17 cellular contexts compared by ENCODE assay signal in the genomic region with DNA sequence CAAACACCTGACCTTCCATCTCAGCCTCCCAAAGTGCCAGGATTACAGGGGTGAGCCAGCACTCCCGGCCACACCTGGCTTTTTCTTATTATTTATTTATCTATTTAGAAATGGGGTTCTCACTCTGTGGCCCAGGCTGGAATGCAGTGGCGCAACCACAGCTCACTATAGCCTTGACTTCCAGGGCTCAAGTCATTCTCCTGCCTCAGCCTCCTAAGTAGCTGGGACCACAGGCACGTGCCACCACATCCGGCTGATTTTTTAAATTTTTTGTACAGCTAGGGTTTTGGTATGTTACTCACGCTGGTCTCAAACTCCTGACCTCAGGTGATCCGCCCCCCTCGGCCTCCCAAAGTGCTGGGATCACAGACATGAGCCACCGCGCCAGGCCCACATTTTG. TPM values are rescaled to one million over a fixed set of nuclear protein-coding genes. Genes with fewer than 3 reads are reported as not detected.
DNase-seq lines count a peak whose midpoint lies in the region; ATAC-seq and TF ChIP-seq lines count a peak whose summit lies in the region.
"Had no signal": no experiment of that assay in that cellular context is flagged by ENCODE, and none has a peak within 500 bp of the region (broad histone marks: within the 10 kb centered on the region; RNA-seq: fewer than 3 reads in every experiment).

No MANE protein-coding gene starts in this region.

- no peaks in the 10 kb centered on the region for H3K9me2 ChIP-seq in hepatocyte (replicated peaks; ENCODE audit: insufficient read depth)

- H3K4me1 Mint-ChIP-seq in stimulated activated effector memory CD8-positive, alpha-beta T cell treated with anti-CD3 and anti-CD28 coated beads, Interleukin-12 subunit alpha, Interleukin-12 subunit beta, amount 100 ng/mL, for 72 hours: no peaks in the 10 kb centered on the region

- H3K36me3 Mint-ChIP-seq in stimulated activated effector memory CD8-positive, alpha-beta T cell treated with anti-CD3 and anti-CD28 coated beads, Interleukin-12 subunit alpha, Interleukin-12 subunit beta, amount 100 ng/mL, for 72 hours: no peaks in the 10 kb centered on the region
- H3K36me3 Mint-ChIP-seq: CD4-positive, CD25-positive, alpha-beta regulatory T cell; T-cell had no signal

- H3K27ac ChIP-seq in hepatocyte: no peak overlapping the region
- H3K27ac ChIP-seq: RWPE1 had no signal

- H3K4me2 ChIP-seq in hepatocyte: no peak overlapping the region

- DNase-seq in Daoy (ENCODE audit: low read depth): peak; percentile 70
- peak; percentile 83 for DNase-seq in HT1080 (ENCODE audit: low read depth)
- peak; percentile 35 for DNase-seq in RPMI7951 (ENCODE audit: low read depth)
- DNase-seq in myocyte (ENCODE audit: low read depth): peak; percentile 23
- no peak for DNase-seq in stimulated activated effector memory CD8-positive, alpha-beta T cell treated with anti-CD3 and anti-CD28 coated beads, Interleukin-12 subunit alpha, Interleukin-12 subunit beta, amount 100 ng/mL, for 72 hours (ENCODE audit: low spot score in 2 of 2)
- no peak for DNase-seq in hepatocyte (ENCODE audit: low spot score)
- no peak for DNase-seq in stimulated activated CD4-positive, alpha-beta T cell treated with anti-CD3 and anti-CD28 coated beads, Interleukin-2, amount 100 ng/mL, for 24 hours
- DNase-seq: CD4-positive, CD25-positive, alpha-beta regulatory T cell; GOT3; KBM-7; NCI-H1105 treated with DMSO at 0.1 percent for 48 hours; NCI-H1694; NCI-H446; NCI-H526; SHP77 treated with DMSO at 0.1 percent for 48 hours; T-cell had no signal

- no peaks in the 10 kb centered on the region for H3K9me3 ChIP-seq in hepatocyte (ENCODE audit: low read depth)

- H3K4me3 Mint-ChIP-seq in stimulated activated effector memory CD8-positive, alpha-beta T cell treated with anti-CD3 and anti-CD28 coated beads, Interleukin-12 subunit alpha, Interleukin-12 subunit beta, amount 100 ng/mL, for 72 hours: no peak overlapping the region
- H3K4me3 Mint-ChIP-seq: CD4-positive, CD25-positive, alpha-beta regulatory T cell; T-cell had no signal

- TF ChIP-seq CTCF in hepatocyte (IDR thresholded peaks at IDR 0.05; ENCODE audit: poor library complexity): no peak

- WGBS in hepatocyte (ENCODE audit: low lambda C conversion rate, missing lambda C conversion rate): 83% methylated on average over 9 of the region's 9 CpGs

- no peak for ATAC-seq in stimulated activated effector memory CD8-positive, alpha-beta T cell treated with anti-CD3 and anti-CD28 coated beads, Interleukin-12 subunit alpha, Interleukin-12 subunit beta, amount 100 ng/mL, for 72 hours
- ATAC-seq: T-cell had no signal

- no peaks in the 10 kb centered on the region for H3K36me3 ChIP-seq in hepatocyte (replicated peaks; ENCODE audit: insufficient read depth, low read depth)

- H3K4me1 ChIP-seq in hepatocyte (ENCODE audit: insufficient read depth): peaks cover 6% of the 10 kb centered on the region

- no peaks in the 10 kb centered on the region for H3K27me3 ChIP-seq in hepatocyte

- H3K9me3 Mint-ChIP-seq in stimulated activated effector memory CD8-positive, alpha-beta T cell treated with anti-CD3 and anti-CD28 coated beads, Interleukin-12 subunit alpha, Interleukin-12 subunit beta, amount 100 ng/mL, for 72 hours: no peaks in the 10 kb centered on the region
- H3K9me3 Mint-ChIP-seq: CD4-positive, CD25-positive, alpha-beta regulatory T cell; T-cell had no signal

- no peak overlapping the region for H2AFZ ChIP-seq in hepatocyte

- no peak overlapping the region for H3K27ac Mint-ChIP-seq in stimulated activated effector memory CD8-positive, alpha-beta T cell treated with anti-CD3 and anti-CD28 coated beads, Interleukin-12 subunit alpha, Interleukin-12 subunit beta, amount 100 ng/mL, for 72 hours
- H3K27ac Mint-ChIP-seq: CD4-positive, CD25-positive, alpha-beta regulatory T cell; T-cell had no signal

- H3K4me3 ChIP-seq in hepatocyte: no peak overlapping the region

- H3K79me2 ChIP-seq in hepatocyte: no peaks in the 10 kb centered on the region

- no peaks in the 10 kb centered on the region for H4K20me1 ChIP-seq in hepatocyte (ENCODE audit: insufficient read depth, poor library complexity, severe bottlenecking)

RNA-seq across cellular contexts. Expression of gene MYL10, which starts 56.9 kb away (rescaled TPM):
- not detected in 2 replicates for total RNA-seq in Daoy (2014; rRNA removed; shearing (Covaris generic))
- not detected in 2 replicates for total RNA-seq in HT1080 (2014; rRNA removed; shearing (Covaris generic))
- 0.59 TPM in 1 of 2 replicates, not detected in the other for polyA plus RNA-seq in HT1080 (2015; cell fraction: cytosol; rRNA removed)
- not detected in 2 replicates for polyA plus RNA-seq in HT1080 (2015; cell fraction: nucleus; rRNA removed)
- 0.20 TPM in 1 of 2 replicates, not detected in the other for total RNA-seq in RPMI7951 (2014; rRNA removed; shearing (Covaris generic))
- total RNA-seq in myocyte: 0.31 TPM in 1 of 2 replicates, not detected in the other
- polyA plus RNA-seq in myocyte (2012): 2.9 TPM
- 0.23 and 0.60 TPM in 2 replicates for total RNA-seq in hepatocyte
- polyA plus RNA-seq in hepatocyte: 1.2 and 2.1 TPM in 2 replicates
- total RNA-seq: CD4-positive, CD25-positive, alpha-beta regulatory T cell; T-cell had no signal
- polyA plus RNA-seq: CD4-positive, CD25-positive, alpha-beta regulatory T cell had no signal

Comparison
In these comparisons a context has a peak if more than half of its experiments do, and no peak if none do; other contexts are left out.
1. DNase-seq: peak in Daoy (single experiment), HT1080 (single experiment), RPMI7951 (single experiment) and myocyte (single experiment); none in stimulated activated effector memory CD8-positive, alpha-beta T cell treated with anti-CD3 and anti-CD28 coated beads, Interleukin-12 subunit alpha, Interleukin-12 subunit beta, amount 100 ng/mL, for 72 hours (0 of 2), hepatocyte (single experiment) and stimulated activated CD4-positive, alpha-beta T cell treated with anti-CD3 and anti-CD28 coated beads, Interleukin-2, amount 100 ng/mL, for 24 hours (0 of 2).